Comparison of ENCODE assay signal across 14 cellular contexts in the genomic region with DNA sequence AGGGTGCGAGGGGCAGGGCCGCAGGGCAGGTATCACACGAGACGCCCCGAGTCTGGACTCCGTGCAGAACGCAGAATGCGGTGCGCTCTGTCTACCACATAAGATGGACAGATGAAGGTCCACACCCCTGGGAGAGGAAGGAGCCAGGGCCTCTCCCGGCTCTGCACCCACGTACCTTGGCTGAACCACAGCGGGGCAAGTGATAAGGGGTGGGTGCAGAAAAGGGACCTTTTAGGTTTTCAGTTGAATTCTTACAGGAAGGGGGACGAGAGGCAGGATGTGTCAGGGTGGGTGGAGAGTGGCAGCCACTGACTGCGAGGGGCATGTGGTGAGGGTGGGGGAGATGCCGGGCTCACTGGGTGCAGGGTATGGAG. TPM values are rescaled to one million over a fixed set of nuclear protein-coding genes. Genes with fewer than 3 reads are reported as not detected.
DNase-seq lines count a peak whose midpoint lies in the region; FAIRE-seq and TF ChIP-seq lines count a peak whose summit lies in the region.
"Had no signal": no experiment of that assay in that cellular context is flagged by ENCODE, and none has a peak within 500 bp of the region (broad histone marks: within the 10 kb centered on the region; RNA-seq: fewer than 3 reads in every experiment).

No MANE protein-coding gene starts in this region.

- TF ChIP-seq POLR2A in stomach (IDR thresholded peaks at IDR 0.05): no peak

- H3K4me3 ChIP-seq in kidney (ENCODE audit: low read length in 2 of 2) (no peak overlapping the region), stomach (peak overlapping the region; percentile 16 to 47 (median 39))
- H3K4me3 ChIP-seq: lung, smooth muscle cell had no signal

- H3K9me3 Mint-ChIP-seq in activated CD4-positive, alpha-beta T cell treated with anti-CD3 and anti-CD28 coated beads, Interleukin-2, amount 10 ng/mL, durations not matched to agents 24 days and 14 days: no peaks in the 10 kb centered on the region
- no peaks in the 10 kb centered on the region for H3K9me3 Mint-ChIP-seq in activated CD4-positive, alpha-beta T cell treated with anti-CD3 and anti-CD28 coated beads, Interleukin-2, amount 10 ng/mL, durations not matched to agents 7 days and 5 days
- H3K9me3 Mint-ChIP-seq in activated CD4-positive, alpha-beta memory T cell treated with anti-CD3 and anti-CD28 coated beads, Interleukin-2, amount 10 ng/mL, durations not matched to agents 7 days and 5 days: no peaks in the 10 kb centered on the region
- no peaks in the 10 kb centered on the region for H3K9me3 Mint-ChIP-seq in activated T-helper 1 cell treated with anti-CD3 and anti-CD28 coated beads, Interleukin-12 subunit alpha, Interleukin-12 subunit beta, Interleukin-2, Interleukin-4 antibody, amounts not matched to agents 30 ng/mL and 10 ng/mL and 1 ng/mL, durations not matched to agents 14 hours and 24 hours and 36 hours

- H3K4me3 Mint-ChIP-seq in activated CD4-positive, alpha-beta T cell treated with anti-CD3 and anti-CD28 coated beads, Interleukin-2, amount 10 ng/mL, durations not matched to agents 24 days and 14 days: no peak overlapping the region
- no peak overlapping the region for H3K4me3 Mint-ChIP-seq in activated CD4-positive, alpha-beta T cell treated with anti-CD3 and anti-CD28 coated beads, Interleukin-2, amount 10 ng/mL, durations not matched to agents 7 days and 5 days
- H3K4me3 Mint-ChIP-seq in activated CD4-positive, alpha-beta memory T cell treated with anti-CD3 and anti-CD28 coated beads, Interleukin-2, amount 10 ng/mL, durations not matched to agents 7 days and 5 days: no peak overlapping the region
- H3K4me3 Mint-ChIP-seq in activated T-helper 1 cell treated with anti-CD3 and anti-CD28 coated beads, Interleukin-12 subunit alpha, Interleukin-12 subunit beta, Interleukin-2, Interleukin-4 antibody, amounts not matched to agents 30 ng/mL and 10 ng/mL and 1 ng/mL, durations not matched to agents 14 hours and 24 hours and 36 hours: no peak overlapping the region

- WGBS in stomach, 5 donors: 8 to 18% (median 13%) methylated on average over 7 to 15 of the region's 15 CpGs

- TF ChIP-seq EP300 in stomach (IDR thresholded peaks at IDR 0.05): no peak

- POLR2A ChIA-PET in activated CD4-positive, alpha-beta T cell treated with anti-CD3 and anti-CD28 coated beads, Interleukin-2, amount 10 ng/mL, durations not matched to agents 7 days and 5 days (lab: Charles Lee): no interaction called here
- POLR2A ChIA-PET in activated CD4-positive, alpha-beta memory T cell treated with anti-CD3 and anti-CD28 coated beads, Interleukin-2, amount 10 ng/mL, durations not matched to agents 7 days and 5 days (lab: Charles Lee): interaction anchor here (0.8 to 1.3 kb wide), 4 partner anchors 13 to 272 kb away, joined by 3 to 5 read pairs (median 3); no protein-coding TSS in a partner anchor

- CTCF ChIA-PET in activated CD4-positive, alpha-beta T cell treated with anti-CD3 and anti-CD28 coated beads, Interleukin-2, amount 10 ng/mL, durations not matched to agents 7 days and 5 days (lab: Charles Lee): interaction anchor here (0.9 to 1.0 kb wide), 2 partner anchors 10 to 13 kb away, joined by 3 read pairs; no protein-coding TSS in a partner anchor
- CTCF ChIA-PET in activated CD4-positive, alpha-beta memory T cell treated with anti-CD3 and anti-CD28 coated beads, Interleukin-2, amount 10 ng/mL, durations not matched to agents 7 days and 5 days (lab: Charles Lee): interaction anchor here (1.1 to 1.3 kb wide), 4 partner anchors 10 to 114 kb away, joined by 3 to 6 read pairs (median 4); no protein-coding TSS in a partner anchor

- H3K9me3 ChIP-seq in kidney (ENCODE audit: control insufficient read depth in 1 of 2, low read length in 2 of 2) (no peaks in the 10 kb centered on the region), stomach (no peaks in the 10 kb centered on the region)

- H3K27ac ChIP-seq in kidney (ENCODE audit: low read depth in 2 of 2, low read length in 2 of 2): no peak overlapping the region
- H3K27ac ChIP-seq in stomach: peak overlapping the region in 4 of 5 donors; percentile 38 to 80 (median 70)

- peaks cover 0 to 38% (median 12%) of the 10 kb centered on the region in 3 donors for H3K27me3 ChIP-seq in stomach

- DNase-seq in activated CD4-positive, alpha-beta T cell treated with anti-CD3 and anti-CD28 coated beads, Interleukin-2, amount 10 ng/mL, durations not matched to agents 24 days and 14 days: peak; percentile 75
- DNase-seq in activated CD4-positive, alpha-beta T cell treated with anti-CD3 and anti-CD28 coated beads, Interleukin-2, amount 10 ng/mL, durations not matched to agents 7 days and 5 days: no peak
- DNase-seq in activated CD4-positive, alpha-beta memory T cell treated with anti-CD3 and anti-CD28 coated beads, Interleukin-2, amount 10 ng/mL, durations not matched to agents 7 days and 5 days: peak; percentile 45
- peak; percentile 63 for DNase-seq in kidney
- no peak for DNase-seq in stomach
- DNase-seq in activated T-helper 1 cell treated with anti-CD3 and anti-CD28 coated beads, Interleukin-12 subunit alpha, Interleukin-12 subunit beta, Interleukin-2, Interleukin-4 antibody, amounts not matched to agents 30 ng/mL and 10 ng/mL and 1 ng/mL, durations not matched to agents 14 hours and 24 hours and 36 hours (ENCODE audit: low spot score): no peak
- no peak for DNase-seq in NK-92 treated with Interleukin-12 subunit alpha and Interleukin-12 subunit beta, amount 100 ng/mL, for 24 hours (lab: John Stamatoyannopoulos, UW)
- no peak for DNase-seq in stimulated activated CD4-positive, alpha-beta T cell treated with anti-CD3 and anti-CD28 coated beads, Interleukin-12 subunit alpha, Interleukin-12 subunit beta, amount 100 ng/mL, for 4 hours
- DNase-seq: NCI-H2171 treated with DMSO at 0.1 percent for 48 hours, SHP77 treated with DMSO at 0.1 percent for 48 hours had no signal

- H3K27ac Mint-ChIP-seq in activated CD4-positive, alpha-beta T cell treated with anti-CD3 and anti-CD28 coated beads, Interleukin-2, amount 10 ng/mL, durations not matched to agents 24 days and 14 days: no peak overlapping the region
- no peak overlapping the region for H3K27ac Mint-ChIP-seq in activated CD4-positive, alpha-beta T cell treated with anti-CD3 and anti-CD28 coated beads, Interleukin-2, amount 10 ng/mL, durations not matched to agents 7 days and 5 days
- H3K27ac Mint-ChIP-seq in activated CD4-positive, alpha-beta memory T cell treated with anti-CD3 and anti-CD28 coated beads, Interleukin-2, amount 10 ng/mL, durations not matched to agents 7 days and 5 days: no peak overlapping the region
- H3K27ac Mint-ChIP-seq in activated T-helper 1 cell treated with anti-CD3 and anti-CD28 coated beads, Interleukin-12 subunit alpha, Interleukin-12 subunit beta, Interleukin-2, Interleukin-4 antibody, amounts not matched to agents 30 ng/mL and 10 ng/mL and 1 ng/mL, durations not matched to agents 14 hours and 24 hours and 36 hours: no peak overlapping the region
- H3K27ac Mint-ChIP-seq: brain had no signal

- H3K36me3 Mint-ChIP-seq in activated CD4-positive, alpha-beta T cell treated with anti-CD3 and anti-CD28 coated beads, Interleukin-2, amount 10 ng/mL, durations not matched to agents 24 days and 14 days (ENCODE audit: low read depth): peaks cover 19% of the 10 kb centered on the region
- H3K36me3 Mint-ChIP-seq in activated CD4-positive, alpha-beta T cell treated with anti-CD3 and anti-CD28 coated beads, Interleukin-2, amount 10 ng/mL, durations not matched to agents 7 days and 5 days (ENCODE audit: low read depth): no peaks in the 10 kb centered on the region
- peaks cover 29% of the 10 kb centered on the region for H3K36me3 Mint-ChIP-seq in activated CD4-positive, alpha-beta memory T cell treated with anti-CD3 and anti-CD28 coated beads, Interleukin-2, amount 10 ng/mL, durations not matched to agents 7 days and 5 days (ENCODE audit: low read depth)
- H3K36me3 Mint-ChIP-seq in activated T-helper 1 cell treated with anti-CD3 and anti-CD28 coated beads, Interleukin-12 subunit alpha, Interleukin-12 subunit beta, Interleukin-2, Interleukin-4 antibody, amounts not matched to agents 30 ng/mL and 10 ng/mL and 1 ng/mL, durations not matched to agents 14 hours and 24 hours and 36 hours (ENCODE audit: low read depth): peaks cover 17% of the 10 kb centered on the region
- H3K36me3 Mint-ChIP-seq: brain had no signal

- H3K36me3 ChIP-seq in kidney (ENCODE audit: control insufficient read depth in 1 of 2, insufficient read depth in 2 of 2, low read length in 2 of 2) (no peaks in the 10 kb centered on the region), stomach (no peaks in the 10 kb centered on the region)

- peaks cover 0 to 2% of the 10 kb centered on the region in 2 donors for H3K4me1 ChIP-seq in kidney (ENCODE audit: control insufficient read depth in 1 of 2, insufficient read depth in 1 of 2, low read depth in 1 of 2, low read length in 2 of 2)
- peaks cover 0 to 48% (median 11%) of the 10 kb centered on the region in 4 donors for H3K4me1 ChIP-seq in stomach

- H3K4me1 Mint-ChIP-seq in activated CD4-positive, alpha-beta T cell treated with anti-CD3 and anti-CD28 coated beads, Interleukin-2, amount 10 ng/mL, durations not matched to agents 24 days and 14 days: peaks cover 48% of the 10 kb centered on the region
- peaks cover 23% of the 10 kb centered on the region for H3K4me1 Mint-ChIP-seq in activated CD4-positive, alpha-beta T cell treated with anti-CD3 and anti-CD28 coated beads, Interleukin-2, amount 10 ng/mL, durations not matched to agents 7 days and 5 days
- H3K4me1 Mint-ChIP-seq in activated CD4-positive, alpha-beta memory T cell treated with anti-CD3 and anti-CD28 coated beads, Interleukin-2, amount 10 ng/mL, durations not matched to agents 7 days and 5 days: peaks cover 37% of the 10 kb centered on the region
- peaks cover 49% of the 10 kb centered on the region for H3K4me1 Mint-ChIP-seq in activated T-helper 1 cell treated with anti-CD3 and anti-CD28 coated beads, Interleukin-12 subunit alpha, Interleukin-12 subunit beta, Interleukin-2, Interleukin-4 antibody, amounts not matched to agents 30 ng/mL and 10 ng/mL and 1 ng/mL, durations not matched to agents 14 hours and 24 hours and 36 hours (ENCODE audit: low read depth)
- H3K4me1 Mint-ChIP-seq: brain had no signal

- no peak for FAIRE-seq in kidney (lab: Jason Lieb, UNC)

- no peak overlapping the region for H3K9ac ChIP-seq in kidney (ENCODE audit: low read length in 2 of 2)

- intact Hi-C loops in activated CD4-positive, alpha-beta T cell treated with anti-CD3 and anti-CD28 coated beads, Interleukin-2, amount 10 ng/mL, durations not matched to agents 24 days and 14 days (cut with micrococcal nuclease): loop anchor here (1.0 to 5.0 kb wide), 3 partner anchors 12 to 184 kb away; no protein-coding TSS in a partner anchor
- intact Hi-C loops in kidney (cut with DNase I): no loop called here
- intact Hi-C loops in stomach (cut with DNase I; ENCODE audit: low total_unique reads): no loop called here
- intact Hi-C loops in activated T-helper 1 cell treated with anti-CD3 and anti-CD28 coated beads, Interleukin-12 subunit alpha, Interleukin-12 subunit beta, Interleukin-2, Interleukin-4 antibody, amounts not matched to agents 30 ng/mL and 10 ng/mL and 1 ng/mL, durations not matched to agents 14 hours and 24 hours and 36 hours (cut with micrococcal nuclease): loop anchor here (1.0 kb wide), 2 partner anchors 12 kb away; no protein-coding TSS in a partner anchor

- TF ChIP-seq CTCF in kidney (IDR thresholded peaks at IDR 0.05; ENCODE audit: borderline replicate concordance, extremely low read depth, insufficient read depth): no peak
- no peak for TF ChIP-seq CTCF in stomach (IDR thresholded peaks at IDR 0.05)

- no peaks in the 10 kb centered on the region for H3K27me3 Mint-ChIP-seq in activated CD4-positive, alpha-beta T cell treated with anti-CD3 and anti-CD28 coated beads, Interleukin-2, amount 10 ng/mL, durations not matched to agents 24 days and 14 days
- H3K27me3 Mint-ChIP-seq in activated CD4-positive, alpha-beta T cell treated with anti-CD3 and anti-CD28 coated beads, Interleukin-2, amount 10 ng/mL, durations not matched to agents 7 days and 5 days: peaks cover 11% of the 10 kb centered on the region
- no peaks in the 10 kb centered on the region for H3K27me3 Mint-ChIP-seq in activated CD4-positive, alpha-beta memory T cell treated with anti-CD3 and anti-CD28 coated beads, Interleukin-2, amount 10 ng/mL, durations not matched to agents 7 days and 5 days
- no peaks in the 10 kb centered on the region for H3K27me3 Mint-ChIP-seq in activated T-helper 1 cell treated with anti-CD3 and anti-CD28 coated beads, Interleukin-12 subunit alpha, Interleukin-12 subunit beta, Interleukin-2, Interleukin-4 antibody, amounts not matched to agents 30 ng/mL and 10 ng/mL and 1 ng/mL, durations not matched to agents 14 hours and 24 hours and 36 hours (ENCODE audit: insufficient read depth)

RNA-seq across cellular contexts. Expression of gene CD300A, which starts 0.3 kb away (rescaled TPM):
- 14.9 and 15.3 TPM in 2 replicates for total RNA-seq in activated CD4-positive, alpha-beta T cell treated with anti-CD3 and anti-CD28 coated beads, Interleukin-2, amount 10 ng/mL, durations not matched to agents 24 days and 14 days
- total RNA-seq in activated CD4-positive, alpha-beta T cell treated with anti-CD3 and anti-CD28 coated beads, Interleukin-2, amount 10 ng/mL, durations not matched to agents 7 days and 5 days: 1 to 10 TPM; 6.7 to 6.8 TPM
- total RNA-seq in activated CD4-positive, alpha-beta memory T cell treated with anti-CD3 and anti-CD28 coated beads, Interleukin-2, amount 10 ng/mL, durations not matched to agents 7 days and 5 days: 10 to 100 TPM; 69.5 to 74.2 TPM
- total RNA-seq in kidney (8.2 TPM), stomach (1 to 10 TPM in 3 of 5 donors, not detected in 2; 3.1 to 8.0 (median 5.3) TPM)
- polyA plus RNA-seq in kidney (ENCODE audit: insufficient read depth, low read depth, low replicate concordance) (3.1 TPM), stomach (1 to 10 TPM; 1.8 to 4.7 (median 2.7) TPM)
- total RNA-seq in activated T-helper 1 cell treated with anti-CD3 and anti-CD28 coated beads, Interleukin-12 subunit alpha, Interleukin-12 subunit beta, Interleukin-2, Interleukin-4 antibody, amounts not matched to agents 30 ng/mL and 10 ng/mL and 1 ng/mL, durations not matched to agents 14 hours and 24 hours and 36 hours: 9.8 and 10.4 TPM in 2 replicates
- total RNA-seq: HT1080, smooth muscle cell had no signal
- polyA plus RNA-seq: smooth muscle cell had no signal

RNA-seq across cellular contexts. Expression of gene GPRC5C, which starts 34.9 kb away (rescaled TPM):
- total RNA-seq in activated CD4-positive, alpha-beta T cell treated with anti-CD3 and anti-CD28 coated beads, Interleukin-2, amount 10 ng/mL, durations not matched to agents 24 days and 14 days: 0.42 and 0.54 TPM in 2 replicates
- not detected for total RNA-seq in activated CD4-positive, alpha-beta T cell treated with anti-CD3 and anti-CD28 coated beads, Interleukin-2, amount 10 ng/mL, durations not matched to agents 7 days and 5 days
- total RNA-seq in activated CD4-positive, alpha-beta memory T cell treated with anti-CD3 and anti-CD28 coated beads, Interleukin-2, amount 10 ng/mL, durations not matched to agents 7 days and 5 days: 1 to 10 TPM in 1 of 2 experiments, under 1 TPM in 1; 0.68 to 1.2 TPM
- total RNA-seq in kidney: 358 TPM
- 242 TPM for polyA plus RNA-seq in kidney (ENCODE audit: insufficient read depth, low read depth, low replicate concordance)
- 100 to 1,000 TPM in 4 of 5 donors, 10 to 100 TPM in 1; 66.5 to 321 (median 141) TPM for total RNA-seq in stomach
- 100 to 1,000 TPM in 2 of 3 donors, 10 to 100 TPM in 1; 84.5 to 145 (median 117) TPM for polyA plus RNA-seq in stomach
- total RNA-seq in activated T-helper 1 cell treated with anti-CD3 and anti-CD28 coated beads, Interleukin-12 subunit alpha, Interleukin-12 subunit beta, Interleukin-2, Interleukin-4 antibody, amounts not matched to agents 30 ng/mL and 10 ng/mL and 1 ng/mL, durations not matched to agents 14 hours and 24 hours and 36 hours: 0.86 TPM in 1 of 2 replicates, not detected in the other
- total RNA-seq: HT1080 had no signal

Comparison
In these comparisons a context has a peak if more than half of its experiments do, and no peak if none do; other contexts are left out.
1. DNase-seq: peak in activated CD4-positive, alpha-beta T cell treated with anti-CD3 and anti-CD28 coated beads, Interleukin-2, amount 10 ng/mL, durations not matched to agents 24 days and 14 days (single experiment), activated CD4-positive, alpha-beta memory T cell treated with anti-CD3 and anti-CD28 coated beads, Interleukin-2, amount 10 ng/mL, durations not matched to agents 7 days and 5 days (single experiment) and kidney (single experiment); none in activated CD4-positive, alpha-beta T cell treated with anti-CD3 and anti-CD28 coated beads, Interleukin-2, amount 10 ng/mL, durations not matched to agents 7 days and 5 days (single experiment), stomach (single experiment), activated T-helper 1 cell treated with anti-CD3 and anti-CD28 coated beads, Interleukin-12 subunit alpha, Interleukin-12 subunit beta, Interleukin-2, Interleukin-4 antibody, amounts not matched to agents 30 ng/mL and 10 ng/mL and 1 ng/mL, durations not matched to agents 14 hours and 24 hours and 36 hours (single experiment), NK-92 treated with Interleukin-12 subunit alpha and Interleukin-12 subunit beta, amount 100 ng/mL, for 24 hours (single experiment) and stimulated activated CD4-positive, alpha-beta T cell treated with anti-CD3 and anti-CD28 coated beads, Interleukin-12 subunit alpha, Interleukin-12 subunit beta, amount 100 ng/mL, for 4 hours (single experiment).
2. H3K27ac ChIP-seq: peak in stomach (4 of 5); none in kidney (0 of 2).
3. H3K4me3 ChIP-seq: peak in stomach (4 of 4); none in kidney (0 of 2).
4. RNA of gene GPRC5C, which starts 34.9 kb away (total RNA-seq): 358 TPM in kidney (single experiment) and 66.5 to 321 TPM in stomach; 0.68 to 1.2 TPM in activated CD4-positive, alpha-beta memory T cell treated with anti-CD3 and anti-CD28 coated beads, Interleukin-2, amount 10 ng/mL, durations not matched to agents 7 days and 5 days, 0.42 to 0.54 TPM in activated CD4-positive, alpha-beta T cell treated with anti-CD3 and anti-CD28 coated beads, Interleukin-2, amount 10 ng/mL, durations not matched to agents 24 days and 14 days, 0.86 TPM in activated T-helper 1 cell treated with anti-CD3 and anti-CD28 coated beads, Interleukin-12 subunit alpha, Interleukin-12 subunit beta, Interleukin-2, Interleukin-4 antibody, amounts not matched to agents 30 ng/mL and 10 ng/mL and 1 ng/mL, durations not matched to agents 14 hours and 24 hours and 36 hours and not detected in activated CD4-positive, alpha-beta T cell treated with anti-CD3 and anti-CD28 coated beads, Interleukin-2, amount 10 ng/mL, durations not matched to agents 7 days and 5 days; every median in the first group is over 10 times any median in the second.
5. intact Hi-C loops: an anchor here in activated CD4-positive, alpha-beta T cell treated with anti-CD3 and anti-CD28 coated beads, Interleukin-2, amount 10 ng/mL, durations not matched to agents 24 days and 14 days (1.0 to 5.0 kb wide) and activated T-helper 1 cell treated with anti-CD3 and anti-CD28 coated beads, Interleukin-12 subunit alpha, Interleukin-12 subunit beta, Interleukin-2, Interleukin-4 antibody, amounts not matched to agents 30 ng/mL and 10 ng/mL and 1 ng/mL, durations not matched to agents 14 hours and 24 hours and 36 hours (1.0 kb wide); none called in kidney and stomach.